ENCODE assay signal across 22 cellular contexts in genomic region chr6:151617539-151617938, GRCh38.
"Had no signal": no experiment of that assay in that cellular context is flagged by ENCODE, and none has a peak within 500 bp of the region (broad histone marks: within the 10 kb centered on the region; RNA-seq: fewer than 3 reads in every experiment).

No MANE protein-coding gene starts in this region.

- H3K4me1 ChIP-seq: foreskin keratinocyte, tibial artery had no signal

- DNase-seq: activated CD4-positive, alpha-beta memory T cell treated with anti-CD3 and anti-CD28 coated beads, Interleukin-2, amount 10 ng/mL, durations not matched to agents 7 days and 5 days; activated CD4-positive, alpha-beta T cell treated with anti-CD3 and anti-CD28 coated beads for 48 hours; activated CD4-positive, CD25-positive, alpha-beta regulatory T cell; activated CD8-positive, alpha-beta memory T cell treated with anti-CD3 and anti-CD28 coated beads, Interleukin-2, amount 10 ng/mL, durations not matched to agents 7 days and 5 days; activated naive CD4-positive, alpha-beta T cell; activated naive CD8-positive, alpha-beta T cell treated with anti-CD3 and anti-CD28 coated beads for 36 hours; amniotic stem cell; central memory CD4-positive, alpha-beta T cell; left colon; stimulated activated CD4-positive, alpha-beta T cell treated with anti-CD3 and anti-CD28 coated beads, Interleukin-2, amount 100 ng/mL, for 24 hours; stimulated activated naive CD4-positive, alpha-beta T cell treated with Interleukin-2 at 50 U/mL for 16 hours; substantia nigra; T-cell; T-helper 9 cell; tibial artery had no signal

- H3K4me3 ChIP-seq: hepatocyte, lung, tibial artery had no signal

- ATAC-seq: activated CD8-positive, alpha-beta memory T cell treated with anti-CD3 and anti-CD28 coated beads, Interleukin-2, amount 10 ng/mL, durations not matched to agents 7 days and 5 days; activated T-helper 17 cell treated with anti-CD3 and anti-CD28 coated beads, Interleukin-2, amount 50 U/mL, for 72 hours; esophagus mucosa; foreskin keratinocyte; left colon; natural killer cell treated with Interleukin-12 subunit alpha and Interleukin-12 subunit beta and Interleukin-15 and Interleukin-18, amount 100 ng/mL, for 72 hours; T-cell had no signal

- H3K27me3 ChIP-seq: hepatocyte, neutrophil, tibial artery had no signal

- H3K79me2 ChIP-seq: hepatocyte had no signal

- H3K27ac ChIP-seq: foreskin keratinocyte, hepatocyte, neutrophil, tibial artery had no signal

- H3K4me2 ChIP-seq: hepatocyte had no signal

- H2AFZ ChIP-seq: hepatocyte had no signal

- H3K9me3 ChIP-seq: neutrophil, tibial artery had no signal

- H3K36me3 ChIP-seq: neutrophil, tibial artery had no signal
